Comparison of ENCODE assay signal across 18 cellular contexts in the genomic region with DNA sequence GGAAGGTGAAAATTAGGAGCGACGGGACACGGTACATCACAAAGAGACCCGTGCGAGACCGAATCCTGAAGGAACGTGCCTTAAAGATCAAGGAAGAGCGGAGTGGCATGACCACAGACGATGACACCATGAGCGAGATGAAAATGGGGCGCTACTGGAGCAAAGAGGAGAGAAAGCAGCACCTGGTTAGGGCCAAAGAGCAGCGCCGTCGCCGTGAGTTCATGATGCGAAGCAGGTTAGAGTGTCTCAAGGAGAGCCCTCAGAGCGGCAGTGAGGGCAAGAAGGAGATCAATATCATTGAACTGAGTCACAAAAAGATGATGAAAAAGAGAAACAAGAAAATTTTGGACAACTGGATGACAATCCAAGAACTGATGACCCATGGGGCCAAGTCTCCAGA.
"Had no signal": no experiment of that assay in that cellular context is flagged by ENCODE, and none has a peak within 500 bp of the region (broad histone marks: within the 10 kb centered on the region; RNA-seq: fewer than 3 reads in every experiment).

No MANE protein-coding gene starts in this region.

- ATAC-seq: foreskin keratinocyte; gastroesophageal sphincter; heart left ventricle; left cardiac atrium; left lung; left ventricle myocardium superior; lower lobe of right lung; naive thymus-derived CD4-positive, alpha-beta T cell had no signal

- H3K4me1 Mint-ChIP-seq: naive thymus-derived CD4-positive, alpha-beta T cell had no signal

- H3K27me3 Mint-ChIP-seq: naive thymus-derived CD4-positive, alpha-beta T cell had no signal

- H3K4me3 ChIP-seq: coronary artery, dorsolateral prefrontal cortex, esophagus muscularis mucosa, gastroesophageal sphincter, heart left ventricle, hepatocyte, left lung, lower lobe of right lung had no signal

- H3K9me3 ChIP-seq: esophagus muscularis mucosa, gastroesophageal sphincter, heart left ventricle, left lung, lower lobe of right lung had no signal

- H3K9me3 Mint-ChIP-seq: mesothelial cell of epicardium had no signal

- H3K36me3 Mint-ChIP-seq: mesothelial cell of epicardium; naive thymus-derived CD4-positive, alpha-beta T cell had no signal

- H3K4me1 ChIP-seq: esophagus muscularis mucosa, foreskin keratinocyte, gastroesophageal sphincter, heart left ventricle, left lung, lower lobe of right lung had no signal

- H3K4me3 Mint-ChIP-seq: mesothelial cell of epicardium; naive thymus-derived CD4-positive, alpha-beta T cell had no signal

- H2AFZ ChIP-seq: hepatocyte had no signal

- H3K36me3 ChIP-seq: heart left ventricle, left lung, lower lobe of right lung had no signal

- H3K27ac ChIP-seq: coronary artery, dorsolateral prefrontal cortex, esophagus muscularis mucosa, foreskin keratinocyte, gastroesophageal sphincter, heart left ventricle, hepatocyte, left lung, lower lobe of right lung had no signal

- H3K27me3 ChIP-seq: dorsolateral prefrontal cortex, esophagus muscularis mucosa, foreskin keratinocyte, gastroesophageal sphincter, heart left ventricle, hepatocyte, left lung had no signal

- H3K27ac Mint-ChIP-seq: mesothelial cell of epicardium; naive thymus-derived CD4-positive, alpha-beta T cell had no signal

- H3K79me2 ChIP-seq: hepatocyte had no signal

- H3K4me2 ChIP-seq: hepatocyte had no signal

- DNase-seq: dermis blood vessel endothelial cell; dorsolateral prefrontal cortex; effector CD4-positive, alpha-beta T cell; effector memory CD4-positive, alpha-beta T cell; foreskin keratinocyte; heart left ventricle; hypothalamus; left cardiac atrium; left ventricle myocardium superior; lower lobe of right lung; mesenchymal stem cell; naive thymus-derived CD4-positive, alpha-beta T cell had no signal
